ENCODE assay signal across 26 cellular contexts in genomic region chr1:8555582-8555981, GRCh38.
A peak's percentile ranks its signal among the peaks of the same experiment; 100 is the strongest.
DNase-seq lines count a peak whose midpoint lies in the region; ATAC-seq, FAIRE-seq and TF ChIP-seq lines count a peak whose summit lies in the region.
"Had no signal": no experiment of that assay in that cellular context is flagged by ENCODE, and none has a peak within 500 bp of the region (broad histone marks: within the 10 kb centered on the region; RNA-seq: fewer than 3 reads in every experiment).

No MANE protein-coding gene starts in this region.

- FAIRE-seq in K562 (lab: Jason Lieb, UNC): no peak
- FAIRE-seq: frontal cortex had no signal

- no peaks in the 10 kb centered on the region for H3K9me3 Mint-ChIP-seq in activated T-cell treated with anti-CD3 and anti-CD28 coated beads, Interleukin-2, amount 50 U/mL, for 24 hours
- H3K9me3 Mint-ChIP-seq in stimulated activated effector memory CD8-positive, alpha-beta T cell treated with anti-CD3 and anti-CD28 coated beads, Interleukin-12 subunit alpha, Interleukin-12 subunit beta, amount 100 ng/mL, for 72 hours: no peaks in the 10 kb centered on the region
- H3K9me3 Mint-ChIP-seq: activated CD4-positive, alpha-beta T cell treated with anti-CD3 and anti-CD28 coated beads, Interleukin-2, amount 10 ng/mL, durations not matched to agents 7 days and 5 days; brain; T-cell had no signal

- no peak overlapping the region; the same call in 1 of the 2 replicates for H2AFZ ChIP-seq in K562 (ENCODE audit: low read depth, low read length)

- no peaks in the 10 kb centered on the region for H3K27me3 Mint-ChIP-seq in activated T-cell treated with anti-CD3 and anti-CD28 coated beads, Interleukin-2, amount 50 U/mL, for 24 hours
- H3K27me3 Mint-ChIP-seq: activated CD4-positive, alpha-beta T cell treated with anti-CD3 and anti-CD28 coated beads, Interleukin-2, amount 10 ng/mL, durations not matched to agents 7 days and 5 days; brain; T-cell had no signal

- BruUV-seq in K562 (replicated peaks; lab: Mats Ljungman, UMichigan): no TSS peak

- H3K4me1 Mint-ChIP-seq in activated T-cell treated with anti-CD3 and anti-CD28 coated beads, Interleukin-2, amount 50 U/mL, for 24 hours (ENCODE audit: low read depth): peaks cover 57% of the 10 kb centered on the region
- H3K4me1 Mint-ChIP-seq in stimulated activated effector memory CD8-positive, alpha-beta T cell treated with anti-CD3 and anti-CD28 coated beads, Interleukin-12 subunit alpha, Interleukin-12 subunit beta, amount 100 ng/mL, for 72 hours: peaks cover 19% of the 10 kb centered on the region

- H3K9me1 ChIP-seq in K562 (ENCODE audit: control insufficient read depth, insufficient read depth, low read length): peaks cover 7% of the 10 kb centered on the region

- no peak overlapping the region for H3K9ac ChIP-seq in K562 (ENCODE audit: insufficient read depth in 1 of 2, low read depth in 2 of 2, low read length in 2 of 2)

- POLR2A ChIA-PET in K562 (lab: Yijun Ruan, JAX): interaction anchor here (1.2 to 2.2 kb wide), 2 partner anchors 14 to 309 kb away, joined by 3 to 5 read pairs; no protein-coding TSS in a partner anchor

- H3K27ac Mint-ChIP-seq in activated T-cell treated with anti-CD3 and anti-CD28 coated beads, Interleukin-2, amount 50 U/mL, for 24 hours: peak overlapping the region; percentile 86
- peak overlapping the region; percentile 58 for H3K27ac Mint-ChIP-seq in stimulated activated effector memory CD8-positive, alpha-beta T cell treated with anti-CD3 and anti-CD28 coated beads, Interleukin-12 subunit alpha, Interleukin-12 subunit beta, amount 100 ng/mL, for 72 hours
- H3K27ac Mint-ChIP-seq: activated CD4-positive, alpha-beta T cell treated with anti-CD3 and anti-CD28 coated beads, Interleukin-2, amount 10 ng/mL, durations not matched to agents 7 days and 5 days; T-cell had no signal

- no peak overlapping the region for H3K4me2 ChIP-seq in K562 (ENCODE audit: insufficient read depth, low read length)

- H3K27me3 ChIP-seq in HL-60 (ENCODE audit: insufficient read depth, poor library complexity, severe bottlenecking) (no peaks in the 10 kb centered on the region), K562 (ENCODE audit: control insufficient read depth in 2 of 2, insufficient read depth in 2 of 2, low read length in 2 of 2) (no peaks in the 10 kb centered on the region), HAP-1 (ENCODE audit: low read depth) (no peaks in the 10 kb centered on the region)
- H3K27me3 ChIP-seq: neutrophil, transverse colon had no signal

- ATAC-seq in K562 (no peak), HG03159 (IDR thresholded peaks at IDR 0.05; ENCODE audit: unreplicated experiment) (no peak)
- peak; percentile 63 for ATAC-seq in stimulated activated effector memory CD8-positive, alpha-beta T cell treated with anti-CD3 and anti-CD28 coated beads, Interleukin-12 subunit alpha, Interleukin-12 subunit beta, amount 100 ng/mL, for 72 hours
- ATAC-seq: esophagus mucosa, T-cell had no signal

- H3K4me3 Mint-ChIP-seq in activated T-cell treated with anti-CD3 and anti-CD28 coated beads, Interleukin-2, amount 50 U/mL, for 24 hours: no peak overlapping the region
- H3K4me3 Mint-ChIP-seq in stimulated activated effector memory CD8-positive, alpha-beta T cell treated with anti-CD3 and anti-CD28 coated beads, Interleukin-12 subunit alpha, Interleukin-12 subunit beta, amount 100 ng/mL, for 72 hours: no peak overlapping the region
- H3K4me3 Mint-ChIP-seq: activated CD4-positive, alpha-beta T cell treated with anti-CD3 and anti-CD28 coated beads, Interleukin-2, amount 10 ng/mL, durations not matched to agents 7 days and 5 days; brain; T-cell had no signal

- H3K27ac ChIP-seq in HL-60 (replicated peaks): peak overlapping the region; percentile 35; the same call in 1 of the 2 replicates
- no peak overlapping the region for H3K27ac ChIP-seq in K562 (ENCODE audit: extremely low read depth, low read depth, low read length)
- H3K27ac ChIP-seq: neutrophil, transverse colon had no signal

- H3K36me3 ChIP-seq in K562 (ENCODE audit: control insufficient read depth, insufficient read depth, low read length) (peaks cover 34% of the 10 kb centered on the region; the same call in 2 of the 3 replicates), HAP-1 (replicated peaks) (no peaks in the 10 kb centered on the region)
- H3K36me3 ChIP-seq: neutrophil, transverse colon had no signal

- H3K4me3 ChIP-seq in HL-60 (replicated peaks; ENCODE audit: insufficient read depth, low read length) (no peak overlapping the region), K562 (no peak overlapping the region), HAP-1 (no peak overlapping the region)
- H3K4me3 ChIP-seq: skin epidermis, transverse colon had no signal

- in situ Hi-C loops in K562 (cut with MboI) (no loop called here), HAP-1 (cut with MboI; ENCODE audit: low sequenced_read_pairs) (no loop called here)

- TF ChIP-seq CTCF in HL-60 (IDR thresholded peaks at IDR 0.05; ENCODE audit: insufficient read depth, low read length) (no peak), K562 (IDR thresholded peaks at IDR 0.05 in 2 of 3, conservative IDR thresholded peaks at IDR 0.05 in 1 of 3; ENCODE audit: insufficient read depth in 2 of 3, low read depth in 1 of 3, low read length in 3 of 3) (no peak)

- TF ChIP-seq RAD21 in K562 (CRISPR knock-in tag; conservative IDR thresholded peaks at IDR 0.05 in 1 of 2, IDR thresholded peaks at IDR 0.05 in 1 of 2): no peak

- H3K4me1 ChIP-seq in K562 (replicated peaks in 1 of 2; ENCODE audit: control insufficient read depth in 2 of 2, insufficient read depth in 2 of 2, low read length in 2 of 2) (peaks cover 3 to 4% of the 10 kb centered on the region in 2 experiments; a peak in 2 of 5 replicates), HAP-1 (no peaks in the 10 kb centered on the region)

- intact Hi-C loops in K562 (cut with micrococcal nuclease): no loop called here

- CTCF ChIA-PET in K562 (lab: Yijun Ruan, JAX; ENCODE audit: low intra/inter-chr PET ratio): no interaction called here

- H3K9me3 ChIP-seq in K562 (replicated peaks; ENCODE audit: control insufficient read depth, insufficient read depth, low read depth, low read length) (no peaks in the 10 kb centered on the region), HAP-1 (no peaks in the 10 kb centered on the region)
- H3K9me3 ChIP-seq: neutrophil, transverse colon had no signal

- TF ChIP-seq POLR2A in K562 (conservative IDR thresholded peaks at IDR 0.05): no peak

- H3K79me2 ChIP-seq in K562 (ENCODE audit: control insufficient read depth, insufficient read depth, low read length): peaks cover 17% of the 10 kb centered on the region

- H4K20me1 ChIP-seq in K562 (replicated peaks; ENCODE audit: control insufficient read depth, insufficient read depth, low read length): no peaks in the 10 kb centered on the region

- no peak for DNase-seq in activated T-cell treated with anti-CD3 and anti-CD28 coated beads, Interleukin-2, amount 50 U/mL, for 24 hours
- DNase-seq in activated T-cell treated with anti-CD3 and anti-CD28 coated beads, Interleukin-2, amount 50 U/mL, for 1 hour: no peak
- DNase-seq in HL-60 (ENCODE audit: low read depth in 1 of 2, low spot score in 1 of 2) (no peak), K562 (ENCODE audit: extremely low read depth in 1 of 4, low spot score in 3 of 4) (no peak), HAP-1 (ENCODE audit: low spot score in 2 of 2) (no peak), NCI-H1105 (lab: John Stamatoyannopoulos, UW) (no peak)
- no peak for DNase-seq in stimulated activated effector memory CD8-positive, alpha-beta T cell treated with anti-CD3 and anti-CD28 coated beads, Interleukin-12 subunit alpha, Interleukin-12 subunit beta, amount 100 ng/mL, for 72 hours (ENCODE audit: low spot score in 2 of 2)
- DNase-seq: activated CD4-positive, alpha-beta T cell treated with anti-CD3 and anti-CD28 coated beads, Interleukin-2, amount 10 ng/mL, durations not matched to agents 7 days and 5 days; C1 segment of cervical spinal cord; Calu3; effector memory CD4-positive, alpha-beta T cell; hippocampal formation; NCI-H1105 treated with DMSO at 0.1 percent for 48 hours; NCI-H2081 treated with DMSO at 0.1 percent for 48 hours; NCI-H446 treated with DMSO at 0.1 percent for 48 hours; SIG-M5; stimulated activated CD4-positive, alpha-beta T cell treated with anti-CD3 and anti-CD28 coated beads, Interleukin-4, amount 100 ng/mL, for 1 hour; stimulated activated naive CD4-positive, alpha-beta T cell treated with Interleukin-2 at 50 U/mL for 16 hours; T-cell; transverse colon had no signal

- no peak for TF ChIP-seq EP300 in K562 (IDR thresholded peaks at IDR 0.05; ENCODE audit: low read length)

- peaks cover 36% of the 10 kb centered on the region for H3K36me3 Mint-ChIP-seq in activated T-cell treated with anti-CD3 and anti-CD28 coated beads, Interleukin-2, amount 50 U/mL, for 24 hours (ENCODE audit: low read depth)
- H3K36me3 Mint-ChIP-seq in stimulated activated effector memory CD8-positive, alpha-beta T cell treated with anti-CD3 and anti-CD28 coated beads, Interleukin-12 subunit alpha, Interleukin-12 subunit beta, amount 100 ng/mL, for 72 hours: peaks cover 24% of the 10 kb centered on the region

TF ChIP-seq in K562, 482 proteins besides CTCF, POLR2A, EP300 and RAD21 (continues in another document):
- TF ChIP-seq RAD51 (IDR thresholded peaks at IDR 0.05; ENCODE audit: borderline replicate concordance, low read depth) (0 out of 2 replicates have a peak, but pooled peaks have one; percentile 2), TGIF2 (CRISPR knock-in tag; IDR thresholded peaks at IDR 0.05) (no peak), ZNF212 (CRISPR knock-in tag; IDR thresholded peaks at IDR 0.05) (no peak), SMARCB1 (IDR thresholded peaks at IDR 0.05; ENCODE audit: insufficient read length, low read depth) (no peak), RHOXF2B (CRISPR knock-in tag; conservative IDR thresholded peaks at IDR 0.05) (no peak), RBM14 (IDR thresholded peaks at IDR 0.05; ENCODE audit: borderline replicate concordance, insufficient read depth, low read depth, low read length) (no peak), ZNF175 (CRISPR knock-in tag; IDR thresholded peaks at IDR 0.05; ENCODE audit: low read depth) (no peak), POLR3A (IDR thresholded peaks at IDR 0.05; ENCODE audit: borderline replicate concordance, extremely low read depth, insufficient read depth, insufficient read length) (no peak), FOSL1 (tag; conservative IDR thresholded peaks at IDR 0.05) (peak; percentile 2; the same call in 1 of the 2 replicates)
- TF ChIP-seq, protein P1, sequence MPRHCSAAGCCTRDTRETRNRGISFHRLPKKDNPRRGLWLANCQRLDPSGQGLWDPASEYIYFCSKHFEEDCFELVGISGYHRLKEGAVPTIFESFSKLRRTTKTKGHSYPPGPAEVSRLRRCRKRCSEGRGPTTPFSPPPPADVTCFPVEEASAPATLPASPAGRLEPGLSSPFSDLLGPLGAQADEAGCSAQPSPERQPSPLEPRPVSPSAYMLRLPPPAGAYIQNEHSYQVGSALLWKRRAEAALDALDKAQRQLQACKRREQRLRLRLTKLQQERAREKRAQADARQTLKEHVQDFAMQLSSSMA (CRISPR knock-in tag; IDR thresholded peaks at IDR 0.05): no peak
